In genomic region chr21:34888569-34889286, GRCh38 we compare ENCODE assay signal across 8 cellular contexts.
DNase-seq lines count a peak whose midpoint lies in the region; ATAC-seq and TF ChIP-seq lines count a peak whose summit lies in the region.

No MANE protein-coding gene starts in this region.

- DNase-seq in C1 segment of cervical spinal cord (lab: John Stamatoyannopoulos, UW) = peak in 12 of 14 donors; percentile 12 to 69 (median 46)
- DNase-seq in NCI-H69 (lab: John Stamatoyannopoulos, UW) = peak; percentile 96
- DNase-seq in activated CD4-positive, alpha-beta T cell treated with anti-CD3 and anti-CD28 coated beads, Interleukin-2, amount 50 U/mL, for 4 hours = peak; percentile 68 to 77
- DNase-seq in ecto neural progenitor cell (ENCODE audit: low spot score) = peak; percentile 92
- peak; percentile 94 for DNase-seq in lung (ENCODE audit: low spot score)
- peak; percentile 78 to 89 (median 79) for DNase-seq in stimulated activated CD4-positive, alpha-beta T cell treated with anti-CD3 and anti-CD28 coated beads, TNF-alpha, amount 100 ng/mL, for 24 hours (ENCODE audit: low read depth in 3 of 3)

- no peaks in the 10 kb centered on the region for H3K36me3 ChIP-seq in lung (ENCODE audit: control insufficient read depth in 2 of 2, insufficient read depth in 2 of 2, low read length in 2 of 2)

- peak overlapping the region; percentile 58 for H3K4me3 ChIP-seq in lung

- no peak for TF ChIP-seq CTCF in lung (IDR thresholded peaks at IDR 0.05; ENCODE audit: control extremely low read depth, extremely low read depth)

- H3K9me3 ChIP-seq in lung (ENCODE audit: control insufficient read depth in 2 of 2, insufficient read depth in 1 of 2, low read length in 1 of 2) = peaks cover 0 to 2% of the 10 kb centered on the region in 2 donors

- ATAC-seq in GM19397 (IDR thresholded peaks at IDR 0.05; ENCODE audit: unreplicated experiment) (peak; percentile 61), HG03558 (IDR thresholded peaks at IDR 0.05; ENCODE audit: extremely low read depth, unreplicated experiment) (peak; percentile 29), lung (ENCODE audit: insufficient read depth, low FRiP score) (peak; percentile 70)

- H3K4me1 ChIP-seq in lung (ENCODE audit: control insufficient read depth in 2 of 2, insufficient read depth in 2 of 2, low read length in 2 of 2) = peaks cover 0 to 5% of the 10 kb centered on the region in 2 donors

- 1% methylated on average over 75 to 92 of the region's 92 CpGs for WGBS in lung, 2 donors

- no peaks in the 10 kb centered on the region for H3K27me3 ChIP-seq in lung (ENCODE audit: control insufficient read depth, insufficient read depth)

- H3K27ac ChIP-seq in lung (ENCODE audit: low read depth in 1 of 2, low read length in 1 of 2) = peak overlapping the region; percentile 88 to 94

Comparison
In these comparisons a context has a peak if more than half of its experiments do, and no peak if none do; other contexts are left out.
1. Peak in every context shown above with its lines: DNase-seq, ATAC-seq, H3K4me3 ChIP-seq and H3K27ac ChIP-seq.